In genomic region chr5:25416960-25417359, GRCh38 we compare ENCODE assay signal across 1 cellular context.
TF ChIP-seq lines count a peak whose summit lies in the region.

No MANE protein-coding gene starts in this region.

TF ChIP-seq in WTC11, 78 proteins besides CTCF, POLR2A, EP300 and RAD21 (continued from another document):
- no peak for TF ChIP-seq ZSCAN18 (CRISPR knock-in tag; IDR thresholded peaks at IDR 0.05)
- TF ChIP-seq PRDM15 (CRISPR knock-in tag; IDR thresholded peaks at IDR 0.05): no peak
- TF ChIP-seq AFF4 (CRISPR knock-in tag; IDR thresholded peaks at IDR 0.05; ENCODE audit: borderline replicate concordance): no peak
- peak; percentile 93 for TF ChIP-seq ZMAT4 (CRISPR knock-in tag; IDR thresholded peaks at IDR 0.05)
- TF ChIP-seq NR2C2 (CRISPR knock-in tag; IDR thresholded peaks at IDR 0.05): no peak
- no peak for TF ChIP-seq NFYB (CRISPR knock-in tag; conservative IDR thresholded peaks at IDR 0.05; ENCODE audit: low read depth)
- TF ChIP-seq ZNF423 (CRISPR knock-in tag; IDR thresholded peaks at IDR 0.05): no peak
- TF ChIP-seq HMGXB4 (CRISPR knock-in tag; IDR thresholded peaks at IDR 0.05): no peak
- TF ChIP-seq ETV6 (CRISPR knock-in tag; IDR thresholded peaks at IDR 0.05): no peak
- no peak for TF ChIP-seq ZNF512 (CRISPR knock-in tag; IDR thresholded peaks at IDR 0.05; ENCODE audit: borderline replicate concordance)
- no peak for TF ChIP-seq IRF2 (CRISPR knock-in tag; IDR thresholded peaks at IDR 0.05; ENCODE audit: borderline replicate concordance, low read depth)
